Comparison of ENCODE assay signal across 36 cellular contexts in the genomic region with DNA sequence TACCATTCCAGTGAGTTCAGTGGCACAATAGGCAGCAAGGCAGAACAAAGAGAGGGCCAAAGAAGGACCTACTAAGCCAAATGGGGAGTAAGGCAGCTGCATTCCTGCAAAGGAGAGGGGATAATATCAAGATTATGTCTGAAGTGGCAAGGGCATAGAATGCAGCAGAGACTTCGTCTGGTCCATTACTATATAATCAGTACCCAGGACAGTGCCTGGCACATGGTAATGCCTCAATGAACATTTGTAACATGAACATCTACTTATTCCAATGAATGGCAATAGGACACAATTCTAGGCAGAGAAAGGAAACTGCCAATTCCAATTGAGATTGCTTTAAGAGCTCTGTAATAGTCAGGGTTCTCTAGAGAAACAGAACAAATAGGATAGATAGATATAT.
"Had no signal": no experiment of that assay in that cellular context is flagged by ENCODE, and none has a peak within 500 bp of the region (broad histone marks: within the 10 kb centered on the region; RNA-seq: fewer than 3 reads in every experiment).

No MANE protein-coding gene starts in this region.

- ATAC-seq: activated CD8-positive, alpha-beta memory T cell treated with anti-CD3 and anti-CD28 coated beads, Interleukin-2, amount 10 ng/mL, durations not matched to agents 7 days and 5 days; activated CD8-positive, alpha-beta T cell treated with anti-CD3 and anti-CD28 coated beads, Interleukin-2, amount 10 ng/mL, durations not matched to agents 7 days and 5 days; activated naive CD8-positive, alpha-beta T cell treated with anti-CD3 and anti-CD28 coated beads, Interleukin-2, amount 50 U/mL, for 24 hours had no signal

- H3K4me1 Mint-ChIP-seq: activated B cell treated with CpG ODN at 0.5 μM for 24 hours; activated CD4-positive, alpha-beta T cell treated with anti-CD3 and anti-CD28 coated beads, Interleukin-2, amount 10 ng/mL, durations not matched to agents 24 days and 14 days; activated CD8-positive, alpha-beta memory T cell treated with anti-CD3 and anti-CD28 coated beads, Interleukin-2, amount 10 ng/mL, durations not matched to agents 7 days and 5 days; activated naive CD4-positive, alpha-beta T cell treated with anti-CD3 and anti-CD28 coated beads, Interleukin-2, amount 10 ng/mL, durations not matched to agents 7 days and 5 days; activated naive CD4-positive, alpha-beta T cell treated with anti-CD3 and anti-CD28 coated beads, Interleukin-2, amount 50 U/mL, for 24 hours; activated naive CD8-positive, alpha-beta T cell treated with anti-CD3 and anti-CD28 coated beads, Interleukin-2, amount 10 ng/mL, durations not matched to agents 7 days and 5 days; activated naive CD8-positive, alpha-beta T cell treated with anti-CD3 and anti-CD28 coated beads, Interleukin-2, amount 50 U/mL, for 24 hours had no signal

- FAIRE-seq: bronchial epithelial cell, TTC549 had no signal

- H3K9me3 ChIP-seq: ascending aorta had no signal

- H3K27me3 ChIP-seq: ascending aorta, cardiac muscle cell had no signal

- H3K4me3 ChIP-seq: ascending aorta, cardiac muscle cell had no signal

- H3K9me3 Mint-ChIP-seq: activated B cell treated with CpG ODN at 0.5 μM for 24 hours; activated CD4-positive, alpha-beta memory T cell treated with anti-CD3 and anti-CD28 coated beads for 36 hours; activated CD4-positive, alpha-beta T cell treated with anti-CD3 and anti-CD28 coated beads, Interleukin-2, amount 10 ng/mL, durations not matched to agents 24 days and 14 days; activated naive CD8-positive, alpha-beta T cell treated with anti-CD3 and anti-CD28 coated beads, Interleukin-2, amount 10 ng/mL, durations not matched to agents 7 days and 5 days; T-helper 1 cell treated with Interleukin-12 subunit alpha and Interleukin-12 subunit beta and Interleukin-4 antibody, amounts not matched to agents 30 μg/mL and 1 μg/mL, for 36 hours had no signal

- H3K27ac Mint-ChIP-seq: activated B cell treated with CpG ODN at 0.5 μM for 24 hours; activated CD4-positive, alpha-beta memory T cell treated with anti-CD3 and anti-CD28 coated beads for 36 hours; activated CD4-positive, alpha-beta T cell treated with anti-CD3 and anti-CD28 coated beads, Interleukin-2, amount 10 ng/mL, durations not matched to agents 24 days and 14 days; activated CD8-positive, alpha-beta memory T cell treated with anti-CD3 and anti-CD28 coated beads, Interleukin-2, amount 10 ng/mL, durations not matched to agents 7 days and 5 days; activated CD8-positive, alpha-beta T cell treated with anti-CD3 and anti-CD28 coated beads, Interleukin-2, amount 10 ng/mL, durations not matched to agents 7 days and 5 days; activated naive CD4-positive, alpha-beta T cell treated with anti-CD3 and anti-CD28 coated beads, Interleukin-2, amount 10 ng/mL, durations not matched to agents 7 days and 5 days; activated naive CD4-positive, alpha-beta T cell treated with anti-CD3 and anti-CD28 coated beads, Interleukin-2, amount 50 U/mL, for 24 hours; activated naive CD8-positive, alpha-beta T cell; activated naive CD8-positive, alpha-beta T cell treated with anti-CD3 and anti-CD28 coated beads, Interleukin-2, amount 10 ng/mL, durations not matched to agents 7 days and 5 days; activated naive CD8-positive, alpha-beta T cell treated with anti-CD3 and anti-CD28 coated beads, Interleukin-2, amount 50 U/mL, for 24 hours; activated T-cell treated with anti-CD3 and anti-CD28 coated beads, Interleukin-2, amount 50 U/mL, for 24 hours; activated T-helper 2 cell treated with anti-CD3 and anti-CD28 coated beads, Interferon-gamma antibody, Interleukin-2, Interleukin-4, amounts not matched to agents 10 μg/mL and 5 μg/mL and 100 μg/mL, durations not matched to agents 14 hours and 24 hours and 36 hours; brain; T-helper 1 cell treated with Interleukin-12 subunit alpha and Interleukin-12 subunit beta and Interleukin-4 antibody, amounts not matched to agents 30 μg/mL and 1 μg/mL, for 36 hours; T-helper 2 cell treated with Interferon-gamma antibody and Interleukin-4, amounts not matched to agents 5 μg/mL and 100 μg/mL, for 36 hours had no signal

- H3K27me3 Mint-ChIP-seq: activated B cell treated with CpG ODN at 0.5 μM for 24 hours; activated CD4-positive, alpha-beta memory T cell treated with anti-CD3 and anti-CD28 coated beads for 36 hours; activated CD4-positive, alpha-beta T cell treated with anti-CD3 and anti-CD28 coated beads, Interleukin-2, amount 10 ng/mL, durations not matched to agents 24 days and 14 days; activated CD8-positive, alpha-beta memory T cell treated with anti-CD3 and anti-CD28 coated beads, Interleukin-2, amount 10 ng/mL, durations not matched to agents 7 days and 5 days; activated naive CD4-positive, alpha-beta T cell treated with anti-CD3 and anti-CD28 coated beads, Interleukin-2, amount 10 ng/mL, durations not matched to agents 7 days and 5 days; activated naive CD8-positive, alpha-beta T cell; activated naive CD8-positive, alpha-beta T cell treated with anti-CD3 and anti-CD28 coated beads, Interleukin-2, amount 10 ng/mL, durations not matched to agents 7 days and 5 days; activated naive CD8-positive, alpha-beta T cell treated with anti-CD3 and anti-CD28 coated beads, Interleukin-2, amount 50 U/mL, for 24 hours; activated T-cell treated with anti-CD3 and anti-CD28 coated beads, Interleukin-2, amount 50 U/mL, for 24 hours had no signal

- H3K36me3 ChIP-seq: ascending aorta, cardiac muscle cell had no signal

- H3K4me3 Mint-ChIP-seq: activated B cell treated with CpG ODN at 0.5 μM for 24 hours; activated CD4-positive, alpha-beta memory T cell treated with anti-CD3 and anti-CD28 coated beads for 36 hours; activated CD4-positive, alpha-beta T cell treated with anti-CD3 and anti-CD28 coated beads, Interleukin-2, amount 10 ng/mL, durations not matched to agents 24 days and 14 days; activated CD8-positive, alpha-beta memory T cell treated with anti-CD3 and anti-CD28 coated beads, Interleukin-2, amount 10 ng/mL, durations not matched to agents 7 days and 5 days; activated CD8-positive, alpha-beta T cell treated with anti-CD3 and anti-CD28 coated beads, Interleukin-2, amount 10 ng/mL, durations not matched to agents 7 days and 5 days; activated naive CD4-positive, alpha-beta T cell treated with anti-CD3 and anti-CD28 coated beads, Interleukin-2, amount 10 ng/mL, durations not matched to agents 7 days and 5 days; activated naive CD4-positive, alpha-beta T cell treated with anti-CD3 and anti-CD28 coated beads, Interleukin-2, amount 50 U/mL, for 24 hours; activated naive CD8-positive, alpha-beta T cell; activated naive CD8-positive, alpha-beta T cell treated with anti-CD3 and anti-CD28 coated beads, Interleukin-2, amount 10 ng/mL, durations not matched to agents 7 days and 5 days; activated naive CD8-positive, alpha-beta T cell treated with anti-CD3 and anti-CD28 coated beads, Interleukin-2, amount 50 U/mL, for 24 hours; activated T-cell treated with anti-CD3 and anti-CD28 coated beads, Interleukin-2, amount 50 U/mL, for 24 hours; brain; T-helper 1 cell treated with Interleukin-12 subunit alpha and Interleukin-12 subunit beta and Interleukin-4 antibody, amounts not matched to agents 30 μg/mL and 1 μg/mL, for 36 hours; T-helper 2 cell treated with Interferon-gamma antibody and Interleukin-4, amounts not matched to agents 5 μg/mL and 100 μg/mL, for 36 hours had no signal

- H3K27ac ChIP-seq: ascending aorta, cardiac muscle cell, VCaP had no signal

- DNase-seq: activated B cell treated with CpG ODN at 0.5 μM for 24 hours; activated CD4-positive, alpha-beta memory T cell treated with anti-CD3 and anti-CD28 coated beads for 36 hours; activated CD4-positive, alpha-beta T cell treated with anti-CD3 and anti-CD28 coated beads for 4 hours; activated CD4-positive, alpha-beta T cell treated with anti-CD3 and anti-CD28 coated beads, Interleukin-2, amount 10 ng/mL, durations not matched to agents 24 days and 14 days; activated CD4-positive, alpha-beta T cell treated with anti-CD3 and anti-CD28 coated beads, Interleukin-2, amount 50 U/mL, for 1 hour; activated CD4-positive, alpha-beta T cell treated with anti-CD3 and anti-CD28 coated beads, Interleukin-2, amount 50 U/mL, for 4 hours; activated CD4-positive, CD25-positive, alpha-beta regulatory T cell treated with anti-CD3 and anti-CD28 coated beads, Interleukin-2, amount 50 U/mL, for 72 hours; activated CD8-positive, alpha-beta memory T cell treated with anti-CD3 and anti-CD28 coated beads for 24 hours; activated CD8-positive, alpha-beta memory T cell treated with anti-CD3 and anti-CD28 coated beads, Interleukin-2, amount 10 ng/mL, durations not matched to agents 7 days and 5 days; activated CD8-positive, alpha-beta memory T cell treated with anti-CD3 and anti-CD28 coated beads, Interleukin-2, amount 50 U/mL, for 48 hours; activated CD8-positive, alpha-beta T cell treated with anti-CD3 and anti-CD28 coated beads, Interleukin-2, amount 10 ng/mL, durations not matched to agents 7 days and 5 days; activated effector memory CD4-positive, alpha-beta T cell treated with Interleukin-2 at 50 U/mL for 16 hours; activated gamma-delta T cell; activated naive CD4-positive, alpha-beta T cell treated with anti-CD3 and anti-CD28 coated beads, Interleukin-2, amount 10 ng/mL, durations not matched to agents 7 days and 5 days; activated naive CD4-positive, alpha-beta T cell treated with Interleukin-2 at 50 U/mL for 16 hours; activated naive CD8-positive, alpha-beta T cell treated with anti-CD3 and anti-CD28 coated beads, Interleukin-2, amount 10 ng/mL, durations not matched to agents 7 days and 5 days; activated naive CD8-positive, alpha-beta T cell treated with anti-CD3 and anti-CD28 coated beads, Interleukin-2, amount 50 U/mL, for 24 hours; activated T-cell treated with anti-CD3 and anti-CD28 coated beads, Interleukin-2, amount 50 U/mL, for 24 hours; activated T-cell treated with anti-CD3 and anti-CD28 coated beads, Interleukin-2, amount 50 U/mL, for 48 hours; amygdala; anterior cingulate cortex; central memory CD4-positive, alpha-beta T cell; T-helper 1 cell; T-helper 2 cell; T-helper 9 cell had no signal

- H3K36me3 Mint-ChIP-seq: activated CD4-positive, alpha-beta memory T cell treated with anti-CD3 and anti-CD28 coated beads for 36 hours; activated CD8-positive, alpha-beta memory T cell treated with anti-CD3 and anti-CD28 coated beads, Interleukin-2, amount 10 ng/mL, durations not matched to agents 7 days and 5 days; activated naive CD4-positive, alpha-beta T cell treated with anti-CD3 and anti-CD28 coated beads, Interleukin-2, amount 10 ng/mL, durations not matched to agents 7 days and 5 days; activated naive CD4-positive, alpha-beta T cell treated with anti-CD3 and anti-CD28 coated beads, Interleukin-2, amount 50 U/mL, for 24 hours; activated naive CD8-positive, alpha-beta T cell; activated naive CD8-positive, alpha-beta T cell treated with anti-CD3 and anti-CD28 coated beads, Interleukin-2, amount 10 ng/mL, durations not matched to agents 7 days and 5 days; brain had no signal
